In genomic region chr19:18006895-18007604, GRCh38 we compare ENCODE assay signal across 8 cellular contexts. TPM values are rescaled to one million over a fixed set of nuclear protein-coding genes. Genes with fewer than 3 reads are reported as not detected.
DNase-seq lines count a peak whose midpoint lies in the region; ATAC-seq and TF ChIP-seq lines count a peak whose summit lies in the region.

No MANE protein-coding gene starts in this region.

- WGBS in right lobe of liver (ENCODE audit: insufficient coverage, low coverage, low lambda C conversion rate, missing lambda C conversion rate) = 2% methylated on average over 10 of the region's 41 CpGs

- no peaks in the 10 kb centered on the region for H3K9me3 ChIP-seq in right lobe of liver

- H3K4me3 ChIP-seq in dorsolateral prefrontal cortex = peak overlapping the region; percentile 50 to 94 (median 73)
- peak overlapping the region; percentile 53 to 72 (median 60) for H3K4me3 ChIP-seq in right lobe of liver

- peak; percentile 99 for TF ChIP-seq CTCF in GM10248 (IDR thresholded peaks at IDR 0.05; ENCODE audit: control extremely low read depth, extremely low read depth, low read depth, missing control alignments)
- TF ChIP-seq CTCF in dorsolateral prefrontal cortex (IDR thresholded peaks at IDR 0.05 in 54 of 56, conservative IDR thresholded peaks at IDR 0.05 in 2 of 56; ENCODE audit: low read depth in 1 of 56, partially characterized antibody in 56 of 56) = peak; percentile 90 to 100 (median 98)
- peak; percentile 98 to 99 (median 99) for TF ChIP-seq CTCF in right lobe of liver (IDR thresholded peaks at IDR 0.05)

- H3K36me3 ChIP-seq in right lobe of liver = peaks cover 0 to 19% (median 10%) of the 10 kb centered on the region in 4 donors

- H3K4me1 ChIP-seq in right lobe of liver = peaks cover 0 to 14% (median 2%) of the 10 kb centered on the region in 4 donors

- peak; percentile 87 for DNase-seq in GM10248 (ENCODE audit: extremely low spot score)
- DNase-seq in NCI-H446 treated with DMSO at 0.1 percent for 48 hours (lab: John Stamatoyannopoulos, UW) = peak; percentile 31
- peak; percentile 65 to 70 for DNase-seq in activated CD4-positive, alpha-beta T cell treated with anti-CD3 and anti-CD28 coated beads, Interleukin-2, amount 50 U/mL, for 24 hours (ENCODE audit: low read depth in 1 of 2, low spot score in 1 of 2)
- peak; percentile 75 to 93 (median 82) for DNase-seq in dorsolateral prefrontal cortex
- DNase-seq in right lobe of liver = peak; percentile 87 to 89 (median 88)
- DNase-seq in stimulated activated CD4-positive, alpha-beta T cell treated with anti-CD3 and anti-CD28 coated beads, Interleukin-4, amount 100 ng/mL, for 24 hours = peak; percentile 81
- DNase-seq in OCI-M2 (lab: John Stamatoyannopoulos, UW; ENCODE audit: unreplicated experiment) = no peak

- POLR2A ChIA-PET in GM10248 (lab: Yijun Ruan, JAX) = no interaction called here

- CTCF ChIA-PET in GM10248 (lab: Yijun Ruan, JAX) = interaction anchor here (0.7 to 13.4 kb wide), 22 partner anchors 10 to 248 kb away, joined by 3 to 135 read pairs (median 4); partner anchors contain the start of gene MAST3

- peak; percentile 13 for TF ChIP-seq POLR2A in right lobe of liver (IDR thresholded peaks at IDR 0.05)

- H3K27me3 ChIP-seq in dorsolateral prefrontal cortex (no peaks in the 10 kb centered on the region), right lobe of liver (no peaks in the 10 kb centered on the region)

- ATAC-seq in HG02938 (IDR thresholded peaks at IDR 0.05; ENCODE audit: unreplicated experiment) (peak; percentile 34), right lobe of liver (peak; percentile 73 to 87 (median 82))

- intact Hi-C loops in dorsolateral prefrontal cortex (cut with DNase I) (loop anchor here (1.0 to 10.0 kb wide), 5 partner anchors 51 to 162 kb away; partner anchors contain the start of gene PIK3R2 (in 2 of the 2)), right lobe of liver (cut with DNase I) (loop anchor here in 1 of 2 donors (2.0 kb wide), 1 partner anchor 52 kb away; no protein-coding TSS in a partner anchor)

- H3K27ac ChIP-seq in dorsolateral prefrontal cortex = peak overlapping the region; percentile 72 to 99 (median 93)
- H3K27ac ChIP-seq in right lobe of liver = peak overlapping the region; percentile 77 to 94 (median 90)

RNA-seq across cellular contexts. Expression of gene ARRDC2, which starts 0.9 kb away (rescaled TPM):
- total RNA-seq in dorsolateral prefrontal cortex (100 to 1,000 TPM in 10 of 120 experiments, 10 to 100 TPM in 110; 17.5 to 207 (median 47.3) TPM), right lobe of liver (10 to 100 TPM in 4 of 6 experiments, 1 to 10 TPM in 2; 3.6 to 28.5 (median 10.8) TPM)

RNA-seq across cellular contexts. Expression of gene KCNN1, which starts 40.1 kb away (rescaled TPM):
- total RNA-seq in dorsolateral prefrontal cortex (100 to 1,000 TPM in 5 of 120 experiments, 10 to 100 TPM in 115; 21.3 to 177 (median 74.4) TPM), right lobe of liver (not detected)

Comparison
In these comparisons a context has a peak if more than half of its experiments do, and no peak if none do; other contexts are left out.
1. RNA of gene KCNN1, which starts 40.1 kb away (total RNA-seq): 21.3 to 177 TPM in dorsolateral prefrontal cortex; not detected in right lobe of liver; every median in the first group is over 10 times any median in the second.
2. Peak in every context shown above with its lines, with median percentiles within 50 percentile points of each other: CTCF ChIP-seq.